Comparison of ENCODE assay signal across 1 cellular context in the genomic region with DNA sequence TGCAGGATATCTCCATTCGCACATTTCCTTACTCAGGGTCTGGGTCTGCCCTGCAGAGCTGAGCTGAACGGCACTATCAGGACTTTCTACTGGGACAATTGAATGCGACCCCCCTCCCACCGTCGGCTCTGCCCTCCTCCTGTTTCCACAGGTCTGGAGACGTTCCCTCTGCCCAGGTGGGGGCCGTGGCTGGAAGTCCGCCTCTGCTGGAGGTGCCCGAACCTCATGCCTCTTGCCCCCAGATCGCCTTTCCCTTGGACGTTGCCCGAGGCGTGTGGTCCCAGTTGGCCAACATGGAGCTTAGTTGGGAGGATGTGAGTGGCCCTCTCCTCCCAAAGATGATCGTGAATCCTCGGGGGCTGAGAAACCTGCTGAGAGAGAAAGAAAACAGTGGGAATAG.
TF ChIP-seq lines count a peak whose summit lies in the region.

No MANE protein-coding gene starts in this region.

TF ChIP-seq in GM23338, 12 proteins besides CTCF, POLR2A, EP300 and RAD21 (continued from another document):
- no peak for TF ChIP-seq REST (IDR thresholded peaks at IDR 0.05; ENCODE audit: unreplicated experiment)
